12 cellular contexts compared by ENCODE assay signal in genomic region chr17:59426031-59426430, GRCh38.
A peak's percentile ranks its signal among the peaks of the same experiment; 100 is the strongest.
DNase-seq lines count a peak whose midpoint lies in the region; ATAC-seq and TF ChIP-seq lines count a peak whose summit lies in the region.
"Had no signal": no experiment of that assay in that cellular context is flagged by ENCODE, and none has a peak within 500 bp of the region (broad histone marks: within the 10 kb centered on the region; RNA-seq: fewer than 3 reads in every experiment).

No MANE protein-coding gene starts in this region.

- no peaks in the 10 kb centered on the region for H3K36me3 Mint-ChIP-seq in osteocyte (ENCODE audit: unreplicated experiment)
- no peaks in the 10 kb centered on the region for H3K36me3 Mint-ChIP-seq in type B pancreatic cell
- H3K36me3 Mint-ChIP-seq: activated naive CD4-positive, alpha-beta T cell treated with anti-CD3 and anti-CD28 coated beads, Interleukin-2, amount 50 U/mL, for 24 hours had no signal

- H3K27me3 ChIP-seq in adipocyte (replicated peaks; ENCODE audit: control insufficient read depth, insufficient read depth, low read length) (no peaks in the 10 kb centered on the region), esophagus squamous epithelium (no peaks in the 10 kb centered on the region)

- H3K4me3 Mint-ChIP-seq in osteocyte (ENCODE audit: unreplicated experiment) (no peak overlapping the region), type B pancreatic cell (peak overlapping the region; percentile 34)
- H3K4me3 Mint-ChIP-seq: activated naive CD4-positive, alpha-beta T cell treated with anti-CD3 and anti-CD28 coated beads, Interleukin-2, amount 50 U/mL, for 24 hours had no signal

- no peak for DNase-seq in adipocyte (ENCODE audit: low read depth)
- DNase-seq in esophagus squamous epithelium (lab: John Stamatoyannopoulos, UW), result no peak
- no peak for DNase-seq in osteocyte (ENCODE audit: extremely low spot score, unreplicated experiment)
- DNase-seq in type B pancreatic cell (ENCODE audit: extremely low spot score, unreplicated experiment), result no peak
- DNase-seq: effector CD4-positive, alpha-beta T cell; NCI-H1105 treated with DMSO at 0.1 percent for 48 hours; NCI-H524 treated with DMSO at 0.1 percent for 48 hours; stimulated activated CD4-positive, alpha-beta T cell treated with anti-CD3 and anti-CD28 coated beads, Interleukin-2, amount 100 ng/mL, for 24 hours had no signal

- TF ChIP-seq CTCF in esophagus squamous epithelium (IDR thresholded peaks at IDR 0.05) (no peak), osteocyte (IDR thresholded peaks at IDR 0.05) (no peak), type B pancreatic cell (conservative IDR thresholded peaks at IDR 0.05) (no peak)

- TF ChIP-seq POLR2A in esophagus squamous epithelium (IDR thresholded peaks at IDR 0.05), result no peak

- peak overlapping the region; percentile 57 for H3K4me3 ChIP-seq in adipocyte (ENCODE audit: low read length)
- no peak overlapping the region for H3K4me3 ChIP-seq in esophagus squamous epithelium

- peaks cover 52% of the 10 kb centered on the region for H3K4me1 Mint-ChIP-seq in osteocyte (ENCODE audit: unreplicated experiment)
- peaks cover 27% of the 10 kb centered on the region for H3K4me1 Mint-ChIP-seq in type B pancreatic cell (ENCODE audit: unreplicated experiment)

- H3K36me3 ChIP-seq in adipocyte (ENCODE audit: control insufficient read depth, insufficient read depth, low read length, severe bottlenecking) (no peaks in the 10 kb centered on the region), esophagus squamous epithelium (no peaks in the 10 kb centered on the region)

- H3K9me3 ChIP-seq in adipocyte (ENCODE audit: control insufficient read depth, low read length) (peaks cover 14% of the 10 kb centered on the region), esophagus squamous epithelium (no peaks in the 10 kb centered on the region)

- WGBS in esophagus squamous epithelium, 2 donors, result 82 to 89% methylated on average over 9 of the region's 9 CpGs

- no peaks in the 10 kb centered on the region for H3K9me3 Mint-ChIP-seq in osteocyte (ENCODE audit: unreplicated experiment)
- H3K9me3 Mint-ChIP-seq in type B pancreatic cell, result no peaks in the 10 kb centered on the region
- H3K9me3 Mint-ChIP-seq: activated naive CD4-positive, alpha-beta T cell treated with anti-CD3 and anti-CD28 coated beads, Interleukin-2, amount 50 U/mL, for 24 hours had no signal

- H3K27ac Mint-ChIP-seq in osteocyte (ENCODE audit: unreplicated experiment) (peak overlapping the region; percentile 87), type B pancreatic cell (peak overlapping the region; percentile 28)
- H3K27ac Mint-ChIP-seq: activated naive CD4-positive, alpha-beta T cell treated with anti-CD3 and anti-CD28 coated beads, Interleukin-2, amount 50 U/mL, for 24 hours had no signal

- peak overlapping the region; percentile 68 to 90 (median 82) for H3K27ac ChIP-seq in esophagus squamous epithelium

- H3K27me3 Mint-ChIP-seq in osteocyte (ENCODE audit: unreplicated experiment) (no peaks in the 10 kb centered on the region), type B pancreatic cell (peaks cover 2% of the 10 kb centered on the region)
- H3K27me3 Mint-ChIP-seq: activated naive CD4-positive, alpha-beta T cell treated with anti-CD3 and anti-CD28 coated beads, Interleukin-2, amount 50 U/mL, for 24 hours had no signal

- H3K4me1 ChIP-seq in adipocyte (ENCODE audit: control insufficient read depth, insufficient read depth, low read length), result peaks cover 72% of the 10 kb centered on the region
- H3K4me1 ChIP-seq in esophagus squamous epithelium, result peaks cover 0 to 66% (median 46%) of the 10 kb centered on the region in 3 donors

- no peak for ATAC-seq in GM19397 (IDR thresholded peaks at IDR 0.05; ENCODE audit: unreplicated experiment)
- no peak for ATAC-seq in GM18498 (IDR thresholded peaks at IDR 0.05; ENCODE audit: unreplicated experiment)
- no peak for ATAC-seq in HG03354 (IDR thresholded peaks at IDR 0.05; ENCODE audit: poor library complexity, severe bottlenecking, unreplicated experiment)

- peak overlapping the region; percentile 81 for H3K9ac ChIP-seq in adipocyte (ENCODE audit: low read length)

- intact Hi-C loops in esophagus squamous epithelium (cut with DNase I), result no loop called here
